ENCODE assay signal across 10 cellular contexts in genomic region chr11:111912535-111912934, GRCh38. TPM values are rescaled to one million over a fixed set of nuclear protein-coding genes. Genes with fewer than 3 reads are reported as not detected.
DNase-seq lines count a peak whose midpoint lies in the region; ATAC-seq, FAIRE-seq and TF ChIP-seq lines count a peak whose summit lies in the region.
"Had no signal": no experiment of that assay in that cellular context is flagged by ENCODE, and none has a peak within 500 bp of the region (broad histone marks: within the 10 kb centered on the region; RNA-seq: fewer than 3 reads in every experiment).

A gene with protein sequence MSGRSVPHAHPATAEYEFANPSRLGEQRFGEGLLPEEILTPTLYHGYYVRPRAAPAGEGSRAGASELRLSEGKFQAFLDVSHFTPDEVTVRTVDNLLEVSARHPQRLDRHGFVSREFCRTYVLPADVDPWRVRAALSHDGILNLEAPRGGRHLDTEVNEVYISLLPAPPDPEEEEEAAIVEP (plus strand): TSS chr11:111912734. CDS start chr11:111912830, 96 bp downstream.

- H3K4me3 ChIP-seq in K562 (no peak within 1 kb of the TSS), urinary bladder (ENCODE audit: low read depth, low read length) (peak within 1 kb of the TSS; percentile 48)

- intact Hi-C loops in K562 (cut with micrococcal nuclease): loop anchor here (5.0 kb wide), 1 partner anchor 35 kb away; the partner anchor contains the start of genes CFAP68 and FDXACB1
- intact Hi-C loops in head of caudate nucleus (cut with DNase I): loop anchor here (5.0 kb wide), 1 partner anchor 70 kb away; no protein-coding TSS in a partner anchor

- no peak for FAIRE-seq in K562 (lab: Jason Lieb, UNC)

- POLR2A ChIA-PET in K562 (lab: Yijun Ruan, JAX): interaction anchor here (0.5 to 2.9 kb wide), 2 partner anchors 13 to 112 kb away, joined by 3 to 13 read pairs; no protein-coding TSS in a partner anchor

- no peaks in the 10 kb centered on the region for H3K27me3 ChIP-seq in K562 (ENCODE audit: control insufficient read depth in 2 of 2, insufficient read depth in 2 of 2, low read length in 2 of 2)

- TF ChIP-seq EP300 in K562 (IDR thresholded peaks at IDR 0.05; ENCODE audit: low read length): no peak

- BruUV-seq in K562 (replicated peaks; lab: Mats Ljungman, UMichigan): no TSS peak

- H3K4me1 Mint-ChIP-seq in neural crest cell (peaks cover 17% of the 10 kb centered on the region), endothelial cell (ENCODE audit: unreplicated experiment) (peaks cover 14% of the 10 kb centered on the region)

- H3K4me3 Mint-ChIP-seq in neural crest cell: no peak within 1 kb of the TSS
- H3K4me3 Mint-ChIP-seq in endothelial cell (ENCODE audit: unreplicated experiment): no peak within 1 kb of the TSS
- H3K4me3 Mint-ChIP-seq: activated T-helper 1 cell treated with anti-CD3 and anti-CD28 coated beads, Interleukin-12 subunit alpha, Interleukin-12 subunit beta, Interleukin-2, Interleukin-4 antibody, amounts not matched to agents 30 ng/mL and 10 ng/mL and 1 ng/mL, durations not matched to agents 14 hours and 24 hours and 36 hours had no signal

- H2AFZ ChIP-seq in K562 (ENCODE audit: low read depth, low read length): peak within 1 kb of the TSS; percentile 76

- H3K36me3 Mint-ChIP-seq in neural crest cell (ENCODE audit: low read depth) (no peaks in the 10 kb centered on the region), endothelial cell (ENCODE audit: low read depth, unreplicated experiment) (no peaks in the 10 kb centered on the region)

- no peaks in the 10 kb centered on the region for H3K79me2 ChIP-seq in K562 (ENCODE audit: control insufficient read depth, insufficient read depth, low read length)

- H3K27ac ChIP-seq in K562 (ENCODE audit: extremely low read depth, low read depth, low read length) (peak within 1 kb of the TSS; percentile 57), urinary bladder (ENCODE audit: low read depth) (peak within 1 kb of the TSS; percentile 87)

- peaks cover 10% of the 10 kb centered on the region for H3K27me3 Mint-ChIP-seq in neural crest cell (ENCODE audit: low read depth)
- peaks cover 6% of the 10 kb centered on the region for H3K27me3 Mint-ChIP-seq in endothelial cell (ENCODE audit: unreplicated experiment)

- CTCF ChIA-PET in K562 (lab: Yijun Ruan, JAX; ENCODE audit: low intra/inter-chr PET ratio): no interaction called here

- peak within 1 kb of the TSS; percentile 68 for H3K4me2 ChIP-seq in K562 (ENCODE audit: insufficient read depth, low read length)

- no peaks in the 10 kb centered on the region for H4K20me1 ChIP-seq in K562 (replicated peaks; ENCODE audit: control insufficient read depth, insufficient read depth, low read length)

- DNase-seq in K562 (ENCODE audit: extremely low read depth in 1 of 4, low spot score in 3 of 4) (peak in 2 of 4 experiments; percentile 69 to 72), head of caudate nucleus (peak in 22 of 42 donors; percentile 18 to 68 (median 34)), neural crest cell (ENCODE audit: low read depth, low spot score) (no peak), endothelial cell (ENCODE audit: low spot score) (no peak), epidermal melanocyte (ENCODE audit: insufficient read length, low spot score) (no peak)
- DNase-seq: NCI-H187 had no signal

- H3K27ac Mint-ChIP-seq in neural crest cell (ENCODE audit: unreplicated experiment) (peak within 1 kb of the TSS; percentile 35), endothelial cell (ENCODE audit: unreplicated experiment) (no peak within 1 kb of the TSS)
- H3K27ac Mint-ChIP-seq: activated T-helper 1 cell treated with anti-CD3 and anti-CD28 coated beads, Interleukin-12 subunit alpha, Interleukin-12 subunit beta, Interleukin-2, Interleukin-4 antibody, amounts not matched to agents 30 ng/mL and 10 ng/mL and 1 ng/mL, durations not matched to agents 14 hours and 24 hours and 36 hours had no signal

- peaks cover 3% of the 10 kb centered on the region for H3K9me1 ChIP-seq in K562 (ENCODE audit: control insufficient read depth, insufficient read depth, low read length)

- H3K9me3 ChIP-seq in K562 (replicated peaks; ENCODE audit: control insufficient read depth, insufficient read depth, low read depth, low read length): no peaks in the 10 kb centered on the region

- WGBS in K562 (ENCODE audit: insufficient coverage, low coverage, missing lambda C conversion rate): 56% methylated on average over 7 of the region's 26 CpGs
- 5% methylated on average over 26 of the region's 26 CpGs for WGBS in urinary bladder

- peak within 1 kb of the TSS; percentile 20 to 62; a peak in 2 of 4 replicates for H3K9ac ChIP-seq in K562 (ENCODE audit: insufficient read depth in 1 of 2, low read depth in 2 of 2, low read length in 2 of 2)

- ATAC-seq in K562: no peak
- ATAC-seq in HG02623 (IDR thresholded peaks at IDR 0.05; ENCODE audit: unreplicated experiment): no peak
- no peak for ATAC-seq in GM19463 (IDR thresholded peaks at IDR 0.05; ENCODE audit: unreplicated experiment)

- no peak for TF ChIP-seq RAD21 in K562 (CRISPR knock-in tag; conservative IDR thresholded peaks at IDR 0.05 in 1 of 2, IDR thresholded peaks at IDR 0.05 in 1 of 2)

- no peaks in the 10 kb centered on the region for H3K36me3 ChIP-seq in K562 (ENCODE audit: control insufficient read depth, insufficient read depth, low read length)
- H3K36me3 ChIP-seq in urinary bladder (ENCODE audit: insufficient read depth): no peaks in the 10 kb centered on the region

- in situ Hi-C loops in K562 (cut with MboI): no loop called here

- TF ChIP-seq POLR2A in K562 (conservative IDR thresholded peaks at IDR 0.05): no peak

- H3K4me1 ChIP-seq in K562 (replicated peaks in 1 of 2; ENCODE audit: control insufficient read depth in 2 of 2, insufficient read depth in 2 of 2, low read length in 2 of 2) (peaks cover 35 to 40% of the 10 kb centered on the region in 2 experiments; a peak in 4 of 5 replicates), urinary bladder (ENCODE audit: insufficient read depth) (no peaks in the 10 kb centered on the region)

- TF ChIP-seq CTCF in K562 (IDR thresholded peaks at IDR 0.05 in 2 of 3, conservative IDR thresholded peaks at IDR 0.05 in 1 of 3; ENCODE audit: insufficient read depth in 2 of 3, low read depth in 1 of 3, low read length in 3 of 3) (no peak), neural crest cell (conservative IDR thresholded peaks at IDR 0.05) (no peak), endothelial cell (IDR thresholded peaks at IDR 0.05; ENCODE audit: unreplicated experiment) (no peak)

- H3K9me3 Mint-ChIP-seq in neural crest cell (no peaks in the 10 kb centered on the region), endothelial cell (ENCODE audit: unreplicated experiment) (no peaks in the 10 kb centered on the region)
- H3K9me3 Mint-ChIP-seq: activated T-helper 1 cell treated with anti-CD3 and anti-CD28 coated beads, Interleukin-12 subunit alpha, Interleukin-12 subunit beta, Interleukin-2, Interleukin-4 antibody, amounts not matched to agents 30 ng/mL and 10 ng/mL and 1 ng/mL, durations not matched to agents 14 hours and 24 hours and 36 hours had no signal

TF ChIP-seq in K562, 482 proteins besides CTCF, POLR2A, EP300 and RAD21 (continues in another document):
- TF ChIP-seq XRCC3 (IDR thresholded peaks at IDR 0.05) (no peak), NCOR1 (IDR thresholded peaks at IDR 0.05) (no peak), RUNX1 (IDR thresholded peaks at IDR 0.05; ENCODE audit: low read depth) (0 out of 2 replicates have a peak, but pooled peaks have one; percentile 3), ZNF699 (CRISPR knock-in tag; IDR thresholded peaks at IDR 0.05; ENCODE audit: insufficient replicate concordance) (no peak), E2F6 (IDR thresholded peaks at IDR 0.05; ENCODE audit: borderline replicate concordance in 1 of 2, extremely low read depth in 1 of 2, insufficient read depth in 1 of 2, insufficient read length in 1 of 2, low read depth in 1 of 2, low read length in 1 of 2, poor library complexity in 1 of 2, severe bottlenecking in 1 of 2) (no peak), FOXK2 (conservative IDR thresholded peaks at IDR 0.05 in 1 of 2, IDR thresholded peaks at IDR 0.05 in 1 of 2; ENCODE audit: low read depth in 2 of 2) (no peak), ZBTB7A (IDR thresholded peaks at IDR 0.05; ENCODE audit: borderline replicate concordance, control insufficient read depth, low read depth, low read length) (0 out of 2 replicates have a peak, but pooled peaks have one; percentile 32), PCBP1 (IDR thresholded peaks at IDR 0.05; ENCODE audit: low read depth, low read length, poor library complexity, severe bottlenecking) (peak; percentile 74), MTA2 (IDR thresholded peaks at IDR 0.05; ENCODE audit: low read depth) (no peak)

RNA-seq across cellular contexts. Expression of the gene that starts here (rescaled TPM):
- not detected in 2 replicates for total RNA-seq in K562 (2011; cell fraction: chromatin; rRNA removed; ENCODE audit: low replicate concordance)
- total RNA-seq in K562 (2011; cell fraction: nucleolus; rRNA removed): not detected in 2 replicates
- total RNA-seq in K562 (2011; cell fraction: nucleoplasm; rRNA removed): not detected in 2 replicates
- total RNA-seq in K562 (2014; rRNA removed) (not detected in 2 replicates), K562 (2014; rRNA removed; fragmentation: Illumina TruSeq; extraction: Trizol) (0.11 TPM in 1 of 2 replicates, not detected in the other), K562 (2015; rRNA removed; fragmentation: Illumina TruSeq; extraction: Trizol) (not detected in 2 replicates), K562 (2021) (0.31 TPM in 1 of 2 replicates, not detected in the other), neural crest cell (not detected in 2 replicates), urinary bladder (1.6 TPM), endothelial cell (ENCODE audit: unreplicated experiment) (not detected)
- polyA plus RNA-seq in K562 (2011; rRNA removed) (0.11 and 0.35 TPM in 2 replicates), K562 (2014; fragmentation: Illumina TruSeq; extraction: Trizol) (0.12 TPM in 1 of 2 replicates, not detected in the other), K562 (2014; fragmentation: Nextera tagmentation; extraction: Ambion mirVana) (under 1 TPM in 1 of 2 experiments, not detected in 1; 0.06 TPM), K562 (2014; rRNA removed) (not detected in 2 replicates), urinary bladder (10.6 TPM)
- polyA plus RNA-seq in K562 (2011; cell fraction: cytosol; rRNA removed): 0.09 and 0.24 TPM in 2 replicates
- polyA plus RNA-seq in K562 (2011; cell fraction: nucleus; rRNA removed): 0.16 and 0.29 TPM in 2 replicates
- polyA plus RNA-seq in K562 (2012): 0.13 TPM in 1 of 2 replicates, not detected in the other
- 0.21 TPM in 1 of 2 replicates, not detected in the other for polyA minus RNA-seq in K562 (2011; rRNA and poly(A)+ RNA removed)
- polyA minus RNA-seq in K562 (2011; cell fraction: cytosol; rRNA and poly(A)+ RNA removed): not detected in 2 replicates
- not detected in 2 replicates for polyA minus RNA-seq in K562 (2011; cell fraction: nucleus; rRNA and poly(A)+ RNA removed)
- total RNA-seq: activated T-helper 1 cell treated with anti-CD3 and anti-CD28 coated beads, Interleukin-12 subunit alpha, Interleukin-12 subunit beta, Interleukin-2, Interleukin-4 antibody, amounts not matched to agents 30 ng/mL and 10 ng/mL and 1 ng/mL, durations not matched to agents 14 hours and 24 hours and 36 hours had no signal

Comparison
In these comparisons a context has a peak if more than half of its experiments do, and no peak if none do; other contexts are left out.
1. DNase-seq: peak in head of caudate nucleus (22 of 42); none in neural crest cell (single experiment), endothelial cell (single experiment) and epidermal melanocyte (single experiment).